ENCODE assay signal across 16 cellular contexts in genomic region chr12:122403831-122404230, GRCh38. TPM values are rescaled to one million over a fixed set of nuclear protein-coding genes. Genes with fewer than 3 reads are reported as not detected.
A peak's percentile ranks its signal among the peaks of the same experiment; 100 is the strongest.
DNase-seq lines count a peak whose midpoint lies in the region; ATAC-seq, FAIRE-seq and TF ChIP-seq lines count a peak whose summit lies in the region.
"Had no signal": no experiment of that assay in that cellular context is flagged by ENCODE, and none has a peak within 500 bp of the region (broad histone marks: within the 10 kb centered on the region; RNA-seq: fewer than 3 reads in every experiment).

No MANE protein-coding gene starts in this region.

- no peaks in the 10 kb centered on the region for H3K9me3 Mint-ChIP-seq in stimulated activated memory B cell treated with anti-CD40 and anti-IgM and Interleukin-4, amounts not matched to agents 10 μg/mL and 1 μg/mL and 100 μg/mL, for 72 hours
- H3K9me3 Mint-ChIP-seq: activated naive CD8-positive, alpha-beta T cell treated with anti-CD3 and anti-CD28 coated beads, Interleukin-2, amount 10 ng/mL, durations not matched to agents 7 days and 5 days; CD4-positive, CD25-positive, alpha-beta regulatory T cell; T-helper 1 cell treated with Interleukin-12 subunit alpha and Interleukin-12 subunit beta and Interleukin-4 antibody, amounts not matched to agents 30 μg/mL and 1 μg/mL, for 36 hours had no signal

- peak overlapping the region; percentile 46 for H3K4me3 Mint-ChIP-seq in stimulated activated memory B cell treated with anti-CD40 and anti-IgM and Interleukin-4, amounts not matched to agents 10 μg/mL and 1 μg/mL and 100 μg/mL, for 72 hours
- H3K4me3 Mint-ChIP-seq: activated naive CD8-positive, alpha-beta T cell treated with anti-CD3 and anti-CD28 coated beads, Interleukin-2, amount 10 ng/mL, durations not matched to agents 7 days and 5 days; T-helper 1 cell treated with Interleukin-12 subunit alpha and Interleukin-12 subunit beta and Interleukin-4 antibody, amounts not matched to agents 30 μg/mL and 1 μg/mL, for 36 hours had no signal

- no peaks in the 10 kb centered on the region for H3K36me3 ChIP-seq in Peyer's patch
- H3K36me3 ChIP-seq: prostate gland had no signal

- H3K9me3 ChIP-seq in Peyer's patch, result no peaks in the 10 kb centered on the region
- H3K9me3 ChIP-seq: prostate gland had no signal

- H3K27me3 Mint-ChIP-seq in stimulated activated memory B cell treated with anti-CD40 and anti-IgM and Interleukin-4, amounts not matched to agents 10 μg/mL and 1 μg/mL and 100 μg/mL, for 72 hours, result no peaks in the 10 kb centered on the region
- H3K27me3 Mint-ChIP-seq: activated naive CD8-positive, alpha-beta T cell treated with anti-CD3 and anti-CD28 coated beads, Interleukin-2, amount 10 ng/mL, durations not matched to agents 7 days and 5 days; CD4-positive, CD25-positive, alpha-beta regulatory T cell had no signal

- FAIRE-seq in GM12892 (lab: Jason Lieb, UNC), result peak; percentile 87

- peaks cover 0 to 28% (median 3%) of the 10 kb centered on the region in 4 donors for H3K4me1 ChIP-seq in Peyer's patch

- H3K27me3 ChIP-seq in Peyer's patch, result no peaks in the 10 kb centered on the region

- peak overlapping the region; percentile 73 for H3K27ac Mint-ChIP-seq in stimulated activated memory B cell treated with anti-CD40 and anti-IgM and Interleukin-4, amounts not matched to agents 10 μg/mL and 1 μg/mL and 100 μg/mL, for 72 hours
- H3K27ac Mint-ChIP-seq: activated naive CD8-positive, alpha-beta T cell treated with anti-CD3 and anti-CD28 coated beads, Interleukin-2, amount 10 ng/mL, durations not matched to agents 7 days and 5 days had no signal

- peaks cover 10% of the 10 kb centered on the region for H3K36me3 Mint-ChIP-seq in stimulated activated memory B cell treated with anti-CD40 and anti-IgM and Interleukin-4, amounts not matched to agents 10 μg/mL and 1 μg/mL and 100 μg/mL, for 72 hours

- TF ChIP-seq POLR2A in GM12892 (IDR thresholded peaks at IDR 0.05; ENCODE audit: low read depth, low read length) (no peak), Peyer's patch (IDR thresholded peaks at IDR 0.05) (no peak)

- H3K4me3 ChIP-seq in Peyer's patch, result no peak overlapping the region
- H3K4me3 ChIP-seq: prostate gland had no signal

- no peak overlapping the region for H3K27ac ChIP-seq in Peyer's patch
- H3K27ac ChIP-seq: prostate gland had no signal

- DNase-seq in GM12892 (ENCODE audit: insufficient read length), result no peak
- DNase-seq in HUDEP-2 (lab: John Stamatoyannopoulos, UW; ENCODE audit: unreplicated experiment in 76 of 76), result no peak
- DNase-seq in Peyer's patch, result no peak
- DNase-seq: activated naive CD8-positive, alpha-beta T cell treated with anti-CD3 and anti-CD28 coated beads, Interleukin-2, amount 10 ng/mL, durations not matched to agents 7 days and 5 days; HCEC 1CT; left colon; NCI-H1417; NCI-H446; SHP77 had no signal

- peaks cover 53% of the 10 kb centered on the region for H3K4me1 Mint-ChIP-seq in stimulated activated memory B cell treated with anti-CD40 and anti-IgM and Interleukin-4, amounts not matched to agents 10 μg/mL and 1 μg/mL and 100 μg/mL, for 72 hours

- ATAC-seq in HG03064 (IDR thresholded peaks at IDR 0.05; ENCODE audit: low read depth, unreplicated experiment), result peak; percentile 46
- ATAC-seq in esophagus mucosa, result peak; percentile 7
- ATAC-seq in stimulated activated memory B cell treated with anti-CD40 and anti-IgM and Interleukin-4, amounts not matched to agents 10 μg/mL and 1 μg/mL and 100 μg/mL, for 72 hours, result peak; percentile 64
- no peak for ATAC-seq in GM21619 (IDR thresholded peaks at IDR 0.05; ENCODE audit: unreplicated experiment)
- ATAC-seq: left colon had no signal

- TF ChIP-seq CTCF in Peyer's patch (IDR thresholded peaks at IDR 0.05), result no peak

RNA-seq across cellular contexts. Expression of gene CLIP1, which starts 18.6 kb away (rescaled TPM):
- polyA plus RNA-seq in GM12892 (2012; ENCODE audit: missing spikeins), result 19.6 TPM
- 132 TPM for total RNA-seq in esophagus mucosa
- total RNA-seq in Peyer's patch, result 100 to 1,000 TPM in 1 of 4 donors, 10 to 100 TPM in 3; 55.7 to 167 (median 86.0) TPM
